ENCODE assay signal across 20 cellular contexts in genomic region chr11:24575392-24575791, GRCh38.
DNase-seq lines count a peak whose midpoint lies in the region; FAIRE-seq and TF ChIP-seq lines count a peak whose summit lies in the region.
"Had no signal": no experiment of that assay in that cellular context is flagged by ENCODE, and none has a peak within 500 bp of the region (broad histone marks: within the 10 kb centered on the region; RNA-seq: fewer than 3 reads in every experiment).

No MANE protein-coding gene starts in this region.

- H3K4me3 ChIP-seq in astrocyte (ENCODE audit: insufficient read depth, low read depth, low read length) (no peak overlapping the region), fibroblast of pulmonary artery (replicated peaks; ENCODE audit: low read depth, low read length) (no peak overlapping the region), smooth muscle cell (no peak overlapping the region)
- H3K4me3 ChIP-seq: MG63, tibial nerve had no signal

- no peaks in the 10 kb centered on the region for H3K9me3 ChIP-seq in astrocyte (ENCODE audit: insufficient read depth, low read depth, low read length)
- H3K9me3 ChIP-seq in smooth muscle cell (replicated peaks; ENCODE audit: low read depth), result no peaks in the 10 kb centered on the region
- H3K9me3 ChIP-seq: MG63, tibial nerve had no signal

- H3K36me3 ChIP-seq in astrocyte (ENCODE audit: insufficient read depth, low read length) (no peaks in the 10 kb centered on the region), smooth muscle cell (ENCODE audit: low read depth) (no peaks in the 10 kb centered on the region)
- H3K36me3 ChIP-seq: MG63, tibial nerve had no signal

- H3K27me3 ChIP-seq in astrocyte (ENCODE audit: insufficient read depth, low read length), result no peaks in the 10 kb centered on the region
- peaks cover 5% of the 10 kb centered on the region for H3K27me3 ChIP-seq in smooth muscle cell (ENCODE audit: low read depth)
- H3K27me3 ChIP-seq: MG63, tibial nerve had no signal

- H3K27ac Mint-ChIP-seq in astrocyte (ENCODE audit: unreplicated experiment), result peak overlapping the region; percentile 90
- no peak overlapping the region for H3K27ac Mint-ChIP-seq in mesothelial cell of epicardium
- H3K27ac Mint-ChIP-seq: activated B cell treated with CpG ODN at 0.5 μM for 24 hours; stimulated activated naive B cell treated with anti-CD40 and anti-IgM and Interleukin-4, amounts not matched to agents 10 μg/mL and 1 μg/mL and 100 μg/mL, for 72 hours had no signal

- H4K20me1 ChIP-seq in astrocyte (ENCODE audit: insufficient read depth, low read length) (no peaks in the 10 kb centered on the region), smooth muscle cell (ENCODE audit: low read depth) (no peaks in the 10 kb centered on the region)

- H3K4me1 ChIP-seq in astrocyte (ENCODE audit: insufficient read depth, low read length), result peaks cover 3% of the 10 kb centered on the region
- no peaks in the 10 kb centered on the region for H3K4me1 ChIP-seq in smooth muscle cell (ENCODE audit: low read depth)

- H3K4me1 Mint-ChIP-seq in astrocyte (ENCODE audit: low read depth, unreplicated experiment), result peaks cover 11% of the 10 kb centered on the region
- H3K4me1 Mint-ChIP-seq in mesothelial cell of epicardium, result peaks cover 7% of the 10 kb centered on the region
- H3K4me1 Mint-ChIP-seq: activated B cell treated with CpG ODN at 0.5 μM for 24 hours; stimulated activated naive B cell treated with anti-CD40 and anti-IgM and Interleukin-4, amounts not matched to agents 10 μg/mL and 1 μg/mL and 100 μg/mL, for 72 hours had no signal

- H3K4me3 Mint-ChIP-seq in astrocyte (ENCODE audit: unreplicated experiment), result no peak overlapping the region
- H3K4me3 Mint-ChIP-seq in mesothelial cell of epicardium, result no peak overlapping the region
- H3K4me3 Mint-ChIP-seq: activated B cell treated with CpG ODN at 0.5 μM for 24 hours; stimulated activated naive B cell treated with anti-CD40 and anti-IgM and Interleukin-4, amounts not matched to agents 10 μg/mL and 1 μg/mL and 100 μg/mL, for 72 hours had no signal

- H3F3A ChIP-seq in smooth muscle cell (ENCODE audit: low read depth), result no peaks in the 10 kb centered on the region

- FAIRE-seq in astrocyte (lab: Jason Lieb, UNC), result peak; percentile 60

- H3K79me2 ChIP-seq in astrocyte (ENCODE audit: insufficient read depth, low read length) (no peaks in the 10 kb centered on the region), smooth muscle cell (ENCODE audit: low read depth) (no peaks in the 10 kb centered on the region)

- H3K27ac ChIP-seq in astrocyte (ENCODE audit: low read depth, low read length) (peak overlapping the region; percentile 70), smooth muscle cell (ENCODE audit: low read depth) (peak overlapping the region; percentile 68)
- H3K27ac ChIP-seq: C4-2B, tibial nerve had no signal

- H3K4me2 ChIP-seq in astrocyte (ENCODE audit: low read length) (peak overlapping the region; percentile 69), smooth muscle cell (peak overlapping the region; percentile 48)

- no peaks in the 10 kb centered on the region for H3K9me3 Mint-ChIP-seq in astrocyte (ENCODE audit: unreplicated experiment)
- H3K9me3 Mint-ChIP-seq in mesothelial cell of epicardium, result no peaks in the 10 kb centered on the region
- H3K9me3 Mint-ChIP-seq: activated B cell treated with CpG ODN at 0.5 μM for 24 hours; stimulated activated naive B cell treated with anti-CD40 and anti-IgM and Interleukin-4, amounts not matched to agents 10 μg/mL and 1 μg/mL and 100 μg/mL, for 72 hours had no signal

- no peaks in the 10 kb centered on the region for H3K27me3 Mint-ChIP-seq in astrocyte (ENCODE audit: low read depth, unreplicated experiment)
- H3K27me3 Mint-ChIP-seq in mesothelial cell of epicardium (ENCODE audit: low read depth), result no peaks in the 10 kb centered on the region
- H3K27me3 Mint-ChIP-seq: activated B cell treated with CpG ODN at 0.5 μM for 24 hours; stimulated activated naive B cell treated with anti-CD40 and anti-IgM and Interleukin-4, amounts not matched to agents 10 μg/mL and 1 μg/mL and 100 μg/mL, for 72 hours had no signal

- no peak overlapping the region for H2AFZ ChIP-seq in astrocyte (ENCODE audit: low read depth, low read length)
- H2AFZ ChIP-seq in smooth muscle cell (ENCODE audit: low read depth), result no peak overlapping the region

- DNase-seq in HT1080 (ENCODE audit: low read depth), result peak; percentile 56
- peak; percentile 79 for DNase-seq in astrocyte (ENCODE audit: low read depth)
- peak; percentile 83 for DNase-seq in fibroblast of pulmonary artery (ENCODE audit: low read depth)
- DNase-seq in smooth muscle cell (lab: John Stamatoyannopoulos, UW; ENCODE audit: unreplicated experiment), result no peak
- no peak for DNase-seq in islet precursor cell
- no peak for DNase-seq in NOMO-1 treated with DMSO at 0.1 percent for 48 hours (lab: John Stamatoyannopoulos, UW; ENCODE audit: unreplicated experiment)
- no peak for DNase-seq in mesothelial cell of epicardium (ENCODE audit: low spot score in 2 of 2, unreplicated experiment in 2 of 2)
- no peak for DNase-seq in activated naive CD4-positive, alpha-beta T cell (lab: John Stamatoyannopoulos, UW)
- DNase-seq: activated B cell treated with CpG ODN at 0.5 μM for 24 hours; anterior cingulate cortex; cortex of kidney; DMS79 treated with DMSO at 0.1 percent for 48 hours; hypothalamus; MG63; NCI-H187; stimulated activated CD4-positive, alpha-beta T cell treated with anti-CD3 and anti-CD28 coated beads, Interleukin-15, amount 100 ng/mL, for 24 hours; stimulated activated naive B cell treated with anti-CD40 and anti-IgM and Interleukin-4, amounts not matched to agents 10 μg/mL and 1 μg/mL and 100 μg/mL, for 72 hours; T-helper 2 cell had no signal

- peak overlapping the region; percentile 38 for H3K9ac ChIP-seq in astrocyte (ENCODE audit: low read length)
- H3K9ac ChIP-seq in smooth muscle cell (ENCODE audit: low read depth), result no peak overlapping the region

- TF ChIP-seq CTCF in astrocyte (IDR thresholded peaks at IDR 0.05; ENCODE audit: insufficient read depth, low read depth, low read length), result no peak
- no peak for TF ChIP-seq CTCF in fibroblast of pulmonary artery (IDR thresholded peaks at IDR 0.05; ENCODE audit: low read length, missing control alignments)
- TF ChIP-seq CTCF in smooth muscle cell (IDR thresholded peaks at IDR 0.05; ENCODE audit: borderline replicate concordance, insufficient read depth, poor library complexity, severe bottlenecking), result no peak
- no peak for TF ChIP-seq CTCF in mesothelial cell of epicardium (IDR thresholded peaks at IDR 0.05; ENCODE audit: unreplicated experiment)

- no peaks in the 10 kb centered on the region for H3K36me3 Mint-ChIP-seq in astrocyte (ENCODE audit: low read depth, unreplicated experiment)
- no peaks in the 10 kb centered on the region for H3K36me3 Mint-ChIP-seq in mesothelial cell of epicardium
- H3K36me3 Mint-ChIP-seq: stimulated activated naive B cell treated with anti-CD40 and anti-IgM and Interleukin-4, amounts not matched to agents 10 μg/mL and 1 μg/mL and 100 μg/mL, for 72 hours had no signal

- 25% methylated on average over 2 of the region's 2 CpGs for WGBS in smooth muscle cell (ENCODE audit: low lambda C conversion rate)

Comparison
In these comparisons a context has a peak if more than half of its experiments do, and no peak if none do; other contexts are left out.
1. DNase-seq: peak in HT1080 (single experiment), astrocyte (single experiment) and fibroblast of pulmonary artery (single experiment); none in smooth muscle cell (single experiment), islet precursor cell (single experiment), NOMO-1 treated with DMSO at 0.1 percent for 48 hours (single experiment), mesothelial cell of epicardium (0 of 2) and activated naive CD4-positive, alpha-beta T cell (0 of 4).